ENCODE assay signal across 25 cellular contexts in the genomic region with DNA sequence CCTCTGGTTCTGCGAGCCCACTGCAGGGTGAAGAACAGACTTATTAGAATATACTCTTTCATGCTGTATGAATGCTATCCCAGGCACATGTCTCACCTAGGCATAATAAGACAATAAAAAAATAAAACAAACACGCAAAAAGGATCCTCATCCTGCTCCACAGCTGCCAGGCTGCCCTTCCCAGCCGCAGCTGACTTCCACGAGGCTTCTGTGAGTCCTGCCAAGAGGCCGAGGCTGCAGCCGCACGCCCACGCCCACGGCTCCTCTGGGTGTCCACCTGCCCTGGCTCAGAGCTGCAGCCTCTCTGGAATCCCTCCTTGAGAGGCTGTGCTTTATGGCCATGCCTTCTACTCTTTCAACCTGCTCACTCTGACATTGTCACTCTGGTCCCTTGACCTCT. TPM values are rescaled to one million over a fixed set of nuclear protein-coding genes. Genes with fewer than 3 reads are reported as not detected.
DNase-seq lines count a peak whose midpoint lies in the region; ATAC-seq and TF ChIP-seq lines count a peak whose summit lies in the region.
"Had no signal": no experiment of that assay in that cellular context is flagged by ENCODE, and none has a peak within 500 bp of the region (broad histone marks: within the 10 kb centered on the region; RNA-seq: fewer than 3 reads in every experiment).

No MANE protein-coding gene starts in this region.

- CTCF ChIA-PET in PC-3 (lab: Charles Lee): interaction anchor here (0.6 kb wide), 1 partner anchor 61 kb away, joined by 3 read pairs; no protein-coding TSS in a partner anchor

- no peak overlapping the region for H3K9ac ChIP-seq in PC-3 (ENCODE audit: low read length)
- peak overlapping the region in 1 of 2 donors; percentile 31 for H3K9ac ChIP-seq in mucosa of rectum (ENCODE audit: low read depth in 1 of 2, low read length in 2 of 2)

- peaks cover 8% of the 10 kb centered on the region for H3K4me1 Mint-ChIP-seq in activated naive CD8-positive, alpha-beta T cell treated with anti-CD3 and anti-CD28 coated beads, Interleukin-2, amount 10 ng/mL, durations not matched to agents 7 days and 5 days
- H3K4me1 Mint-ChIP-seq in activated naive CD8-positive, alpha-beta T cell treated with anti-CD3 and anti-CD28 coated beads for 36 hours: peaks cover 9% of the 10 kb centered on the region
- H3K4me1 Mint-ChIP-seq in type B pancreatic cell (ENCODE audit: unreplicated experiment): peaks cover 16% of the 10 kb centered on the region

- WGBS in esophagus muscularis mucosa: 34% methylated on average over 9 of the region's 9 CpGs

- H3K9me3 ChIP-seq in PC-3 (ENCODE audit: low read length) (no peaks in the 10 kb centered on the region), mucosa of rectum (ENCODE audit: control insufficient read depth in 2 of 2, low read length in 2 of 2) (no peaks in the 10 kb centered on the region), esophagus muscularis mucosa (no peaks in the 10 kb centered on the region)

- intact Hi-C loops in PC-3 (cut with micrococcal nuclease): no loop called here
- intact Hi-C loops in esophagus muscularis mucosa (cut with DNase I): no loop called here

- no peak overlapping the region for H2AFZ ChIP-seq in PC-3 (ENCODE audit: low read length)

- H3K79me2 ChIP-seq in PC-3 (ENCODE audit: low read length): no peaks in the 10 kb centered on the region

- no peak for TF ChIP-seq POLR2A in esophagus muscularis mucosa (IDR thresholded peaks at IDR 0.05; ENCODE audit: low read depth)

- no peak for TF ChIP-seq EP300 in esophagus muscularis mucosa (IDR thresholded peaks at IDR 0.05)

- no peaks in the 10 kb centered on the region for H3K9me3 Mint-ChIP-seq in activated naive CD8-positive, alpha-beta T cell treated with anti-CD3 and anti-CD28 coated beads, Interleukin-2, amount 10 ng/mL, durations not matched to agents 7 days and 5 days
- H3K9me3 Mint-ChIP-seq in activated naive CD8-positive, alpha-beta T cell treated with anti-CD3 and anti-CD28 coated beads for 36 hours: no peaks in the 10 kb centered on the region
- no peaks in the 10 kb centered on the region for H3K9me3 Mint-ChIP-seq in type B pancreatic cell
- H3K9me3 Mint-ChIP-seq: activated B cell treated with CpG ODN at 0.5 μM for 24 hours; activated CD8-positive, alpha-beta T cell treated with anti-CD3 and anti-CD28 coated beads for 36 hours; activated naive CD4-positive, alpha-beta T cell treated with anti-CD3 and anti-CD28 coated beads, Interleukin-2, amount 10 ng/mL, durations not matched to agents 7 days and 5 days; activated T-cell treated with anti-CD3 and anti-CD28 coated beads, Interleukin-2, amount 50 U/mL, for 24 hours; CD8-positive, alpha-beta T cell; endodermal cell; naive thymus-derived CD8-positive, alpha-beta T cell; T-helper 2 cell treated with Interferon-gamma antibody and Interleukin-4, amounts not matched to agents 5 μg/mL and 100 μg/mL, for 36 hours had no signal

- no peaks in the 10 kb centered on the region for H3K36me3 ChIP-seq in PC-3 (ENCODE audit: low read depth, low read length)
- no peaks in the 10 kb centered on the region for H3K36me3 ChIP-seq in mucosa of rectum (ENCODE audit: control insufficient read depth in 2 of 2, insufficient read depth in 2 of 2, low read length in 2 of 2)
- H3K36me3 ChIP-seq in esophagus muscularis mucosa: no peaks in the 10 kb centered on the region

- no peak for ATAC-seq in activated naive CD8-positive, alpha-beta T cell treated with anti-CD3 and anti-CD28 coated beads, Interleukin-2, amount 10 ng/mL, durations not matched to agents 7 days and 5 days (ENCODE audit: low read depth)
- ATAC-seq in PC-3: peak; percentile 65
- no peak for ATAC-seq in HG02852 (IDR thresholded peaks at IDR 0.05; ENCODE audit: unreplicated experiment)
- ATAC-seq: activated CD8-positive, alpha-beta T cell treated with anti-CD3 and anti-CD28 coated beads for 36 hours; CD8-positive, alpha-beta T cell; naive thymus-derived CD8-positive, alpha-beta T cell; Panc1 had no signal

- no peak overlapping the region for H3K27ac Mint-ChIP-seq in activated naive CD8-positive, alpha-beta T cell treated with anti-CD3 and anti-CD28 coated beads, Interleukin-2, amount 10 ng/mL, durations not matched to agents 7 days and 5 days
- H3K27ac Mint-ChIP-seq in activated naive CD8-positive, alpha-beta T cell treated with anti-CD3 and anti-CD28 coated beads for 36 hours: no peak overlapping the region
- H3K27ac Mint-ChIP-seq in type B pancreatic cell: no peak overlapping the region
- H3K27ac Mint-ChIP-seq: activated B cell treated with CpG ODN at 0.5 μM for 24 hours; activated CD8-positive, alpha-beta T cell treated with anti-CD3 and anti-CD28 coated beads for 36 hours; activated T-cell treated with anti-CD3 and anti-CD28 coated beads, Interleukin-2, amount 50 U/mL, for 24 hours; CD8-positive, alpha-beta T cell; endodermal cell; naive thymus-derived CD8-positive, alpha-beta T cell; T-helper 2 cell treated with Interferon-gamma antibody and Interleukin-4, amounts not matched to agents 5 μg/mL and 100 μg/mL, for 36 hours had no signal

- H3K36me3 Mint-ChIP-seq in activated naive CD8-positive, alpha-beta T cell treated with anti-CD3 and anti-CD28 coated beads, Interleukin-2, amount 10 ng/mL, durations not matched to agents 7 days and 5 days: no peaks in the 10 kb centered on the region
- H3K36me3 Mint-ChIP-seq in activated naive CD8-positive, alpha-beta T cell treated with anti-CD3 and anti-CD28 coated beads for 36 hours: no peaks in the 10 kb centered on the region
- H3K36me3 Mint-ChIP-seq in type B pancreatic cell: no peaks in the 10 kb centered on the region
- H3K36me3 Mint-ChIP-seq: activated naive CD4-positive, alpha-beta T cell treated with anti-CD3 and anti-CD28 coated beads, Interleukin-2, amount 10 ng/mL, durations not matched to agents 7 days and 5 days; CD8-positive, alpha-beta T cell; naive thymus-derived CD8-positive, alpha-beta T cell had no signal

- H3F3A ChIP-seq in PC-3 (ENCODE audit: low read length, unreplicated experiment): no peaks in the 10 kb centered on the region

- no peak overlapping the region for H3K4me3 Mint-ChIP-seq in activated naive CD8-positive, alpha-beta T cell treated with anti-CD3 and anti-CD28 coated beads, Interleukin-2, amount 10 ng/mL, durations not matched to agents 7 days and 5 days
- H3K4me3 Mint-ChIP-seq in activated naive CD8-positive, alpha-beta T cell treated with anti-CD3 and anti-CD28 coated beads for 36 hours: no peak overlapping the region
- no peak overlapping the region for H3K4me3 Mint-ChIP-seq in type B pancreatic cell
- H3K4me3 Mint-ChIP-seq: activated B cell treated with CpG ODN at 0.5 μM for 24 hours; activated CD8-positive, alpha-beta T cell treated with anti-CD3 and anti-CD28 coated beads for 36 hours; activated naive CD4-positive, alpha-beta T cell treated with anti-CD3 and anti-CD28 coated beads, Interleukin-2, amount 10 ng/mL, durations not matched to agents 7 days and 5 days; activated T-cell treated with anti-CD3 and anti-CD28 coated beads, Interleukin-2, amount 50 U/mL, for 24 hours; CD8-positive, alpha-beta T cell; endodermal cell; naive thymus-derived CD8-positive, alpha-beta T cell; T-helper 2 cell treated with Interferon-gamma antibody and Interleukin-4, amounts not matched to agents 5 μg/mL and 100 μg/mL, for 36 hours had no signal

- peaks cover 40% of the 10 kb centered on the region for H3K27me3 Mint-ChIP-seq in activated naive CD8-positive, alpha-beta T cell treated with anti-CD3 and anti-CD28 coated beads, Interleukin-2, amount 10 ng/mL, durations not matched to agents 7 days and 5 days
- peaks cover 40% of the 10 kb centered on the region for H3K27me3 Mint-ChIP-seq in activated naive CD8-positive, alpha-beta T cell treated with anti-CD3 and anti-CD28 coated beads for 36 hours
- peaks cover 59% of the 10 kb centered on the region for H3K27me3 Mint-ChIP-seq in type B pancreatic cell

- no peaks in the 10 kb centered on the region for H4K20me1 ChIP-seq in PC-3 (ENCODE audit: low read length)

- H3K4me1 ChIP-seq in PC-3 (ENCODE audit: insufficient read depth, low read length): no peaks in the 10 kb centered on the region
- peaks cover 6 to 26% of the 10 kb centered on the region in 2 donors for H3K4me1 ChIP-seq in mucosa of rectum (ENCODE audit: control insufficient read depth in 2 of 2, insufficient read depth in 2 of 2, low read length in 2 of 2)
- H3K4me1 ChIP-seq in esophagus muscularis mucosa: peaks cover 20 to 24% (median 22%) of the 10 kb centered on the region in 4 donors

- no peak for TF ChIP-seq CTCF in PC-3 (conservative IDR thresholded peaks at IDR 0.05; ENCODE audit: low read depth, low read length)
- no peak for TF ChIP-seq CTCF in esophagus muscularis mucosa (IDR thresholded peaks at IDR 0.05)
- no peak for TF ChIP-seq CTCF in type B pancreatic cell (conservative IDR thresholded peaks at IDR 0.05)

- H3K4me3 ChIP-seq in PC-3 (ENCODE audit: low read length) (no peak overlapping the region), mucosa of rectum (ENCODE audit: low read length in 2 of 2) (no peak overlapping the region), esophagus muscularis mucosa (no peak overlapping the region)
- H3K4me3 ChIP-seq: smooth muscle cell had no signal

- H3K27ac ChIP-seq in PC-3 (ENCODE audit: low read length): no peak overlapping the region
- peak overlapping the region; percentile 55 to 56 for H3K27ac ChIP-seq in mucosa of rectum (ENCODE audit: low read depth in 2 of 2, low read length in 2 of 2)
- H3K27ac ChIP-seq in esophagus muscularis mucosa (replicated peaks in 1 of 4): no peak overlapping the region

- no TSS peak for BruUV-seq in PC-3 (replicated peaks; lab: Mats Ljungman, UMichigan)

- H3K4me2 ChIP-seq in PC-3 (ENCODE audit: low read length): no peak overlapping the region
- H3K4me2 ChIP-seq: smooth muscle cell had no signal

- no peaks in the 10 kb centered on the region for H3K9me2 ChIP-seq in PC-3 (replicated peaks; ENCODE audit: low read length)

- H3K27me3 ChIP-seq in PC-3 (ENCODE audit: low read length) (no peaks in the 10 kb centered on the region), mucosa of rectum (ENCODE audit: control insufficient read depth in 2 of 2, insufficient read depth in 2 of 2, low read length in 2 of 2) (peaks cover 0 to 2% of the 10 kb centered on the region in 2 donors), esophagus muscularis mucosa (peaks cover 0 to 48% (median 0%) of the 10 kb centered on the region in 4 donors)

- DNase-seq in activated naive CD8-positive, alpha-beta T cell treated with anti-CD3 and anti-CD28 coated beads, Interleukin-2, amount 10 ng/mL, durations not matched to agents 7 days and 5 days: peak; percentile 10
- DNase-seq in activated naive CD8-positive, alpha-beta T cell treated with anti-CD3 and anti-CD28 coated beads for 36 hours: no peak
- DNase-seq in PC-3 (no peak), esophagus muscularis mucosa (ENCODE audit: extremely low spot score) (no peak), type B pancreatic cell (ENCODE audit: extremely low spot score, unreplicated experiment) (no peak), cortex of kidney (lab: John Stamatoyannopoulos, UW) (no peak)
- DNase-seq: ACHN; activated B cell treated with CpG ODN at 0.5 μM for 24 hours; activated CD8-positive, alpha-beta T cell treated with anti-CD3 and anti-CD28 coated beads for 36 hours; activated naive CD4-positive, alpha-beta T cell treated with anti-CD3 and anti-CD28 coated beads, Interleukin-2, amount 10 ng/mL, durations not matched to agents 7 days and 5 days; CD8-positive, alpha-beta T cell; DMS79 treated with DMSO at 0.1 percent for 48 hours; endodermal cell; naive thymus-derived CD8-positive, alpha-beta T cell; NCI-H2171 treated with DMSO at 0.1 percent for 48 hours; NCI-H748 treated with DMSO at 0.1 percent for 48 hours; stimulated activated CD4-positive, alpha-beta T cell treated with anti-CD3 and anti-CD28 coated beads, Interleukin-4, amount 100 ng/mL, for 24 hours had no signal

- POLR2A ChIA-PET in activated naive CD8-positive, alpha-beta T cell treated with anti-CD3 and anti-CD28 coated beads, Interleukin-2, amount 10 ng/mL, durations not matched to agents 7 days and 5 days (lab: Charles Lee): no interaction called here
- POLR2A ChIA-PET in PC-3 (lab: Charles Lee; ENCODE audit: unreplicated experiment): no interaction called here

RNA-seq across cellular contexts. Expression of a gene that starts 6.9 kb away (rescaled TPM):
- not detected for total RNA-seq in activated naive CD8-positive, alpha-beta T cell treated with anti-CD3 and anti-CD28 coated beads, Interleukin-2, amount 10 ng/mL, durations not matched to agents 7 days and 5 days
- not detected for total RNA-seq in activated naive CD8-positive, alpha-beta T cell treated with anti-CD3 and anti-CD28 coated beads for 36 hours
- total RNA-seq in PC-3 (2014; rRNA removed) (not detected in 2 replicates), esophagus muscularis mucosa (10 to 100 TPM in 1 of 4 donors, 1 to 10 TPM in 3; 2.1 to 26.6 (median 5.6) TPM), type B pancreatic cell (ENCODE audit: low replicate concordance) (not detected in 2 replicates)
- total RNA-seq: activated B cell treated with CpG ODN at 0.5 μM for 24 hours; activated CD8-positive, alpha-beta T cell treated with anti-CD3 and anti-CD28 coated beads for 36 hours; chondrocyte; endodermal cell; lung microvascular endothelial cell; naive thymus-derived CD8-positive, alpha-beta T cell; smooth muscle cell had no signal

RNA-seq across cellular contexts. Expression of a gene that starts 16.6 kb away (rescaled TPM):
- total RNA-seq in activated naive CD8-positive, alpha-beta T cell treated with anti-CD3 and anti-CD28 coated beads, Interleukin-2, amount 10 ng/mL, durations not matched to agents 7 days and 5 days: 10 to 100 TPM; 25.2 to 28.8 TPM
- total RNA-seq in activated naive CD8-positive, alpha-beta T cell treated with anti-CD3 and anti-CD28 coated beads for 36 hours: 10 to 100 TPM; 39.8 to 41.2 TPM
- total RNA-seq in PC-3 (2014; rRNA removed): 110 and 167 TPM in 2 replicates
- 10 to 100 TPM; 30.3 to 71.4 (median 61.2) TPM for total RNA-seq in esophagus muscularis mucosa
- 35.7 and 48.7 TPM in 2 replicates for total RNA-seq in type B pancreatic cell (ENCODE audit: low replicate concordance)

RNA-seq across cellular contexts. Expression of a gene that starts 35.1 kb away (rescaled TPM):
- total RNA-seq in activated naive CD8-positive, alpha-beta T cell treated with anti-CD3 and anti-CD28 coated beads, Interleukin-2, amount 10 ng/mL, durations not matched to agents 7 days and 5 days: 1 to 10 TPM; 8.6 to 8.8 TPM
- 10 to 100 TPM; 88.0 to 92.6 TPM for total RNA-seq in activated naive CD8-positive, alpha-beta T cell treated with anti-CD3 and anti-CD28 coated beads for 36 hours
- total RNA-seq in PC-3 (2014; rRNA removed) (90.7 and 110 TPM in 2 replicates), esophagus muscularis mucosa (10 to 100 TPM; 26.2 to 88.1 (median 59.4) TPM), type B pancreatic cell (ENCODE audit: low replicate concordance) (11.4 and 81.9 TPM in 2 replicates)

Comparison
In these comparisons a context has a peak if more than half of its experiments do, and no peak if none do; other contexts are left out.
1. H3K27ac ChIP-seq: peak in mucosa of rectum (2 of 2); none in PC-3 (single experiment) and esophagus muscularis mucosa (0 of 4).